12 cellular contexts compared by ENCODE assay signal in the genomic region with DNA sequence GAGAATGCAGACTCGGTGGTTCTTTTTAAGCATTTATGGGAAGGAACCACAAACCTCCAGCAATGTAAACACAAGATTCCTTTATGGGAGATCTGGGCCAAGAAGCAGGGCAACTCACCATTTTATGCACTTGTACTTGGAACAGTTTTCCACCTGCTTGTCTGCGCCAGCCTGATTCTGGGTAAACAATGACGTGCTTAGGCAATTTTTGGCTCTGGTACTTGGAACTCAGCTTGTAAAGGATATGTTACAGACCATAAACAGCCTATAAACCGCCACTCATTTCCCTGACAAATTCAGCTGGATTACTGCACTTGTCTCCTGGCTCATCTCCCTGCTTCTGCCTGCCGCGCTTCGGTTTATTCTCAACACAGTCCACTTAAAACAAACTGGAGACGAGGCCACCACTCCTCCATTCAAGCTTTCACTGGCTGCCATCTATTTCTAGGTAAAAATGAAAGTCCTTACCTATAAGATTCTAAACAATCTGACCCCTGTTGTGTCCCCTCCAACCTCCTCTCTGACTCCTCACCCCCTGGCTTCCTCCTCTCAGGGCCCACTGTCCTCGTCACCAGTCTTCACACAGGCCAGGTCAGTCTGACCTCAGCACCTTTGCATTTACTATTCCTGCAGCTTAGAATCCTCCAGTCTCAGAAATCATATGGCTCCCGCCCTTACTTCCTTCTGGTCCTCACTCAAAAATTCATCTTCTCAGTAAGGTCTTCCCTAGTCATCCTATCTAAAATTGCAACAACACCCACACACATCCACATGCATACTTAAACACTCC.
A peak's percentile ranks its signal among the peaks of the same experiment; 100 is the strongest.
DNase-seq lines count a peak whose midpoint lies in the region; ATAC-seq, FAIRE-seq and TF ChIP-seq lines count a peak whose summit lies in the region.
"Had no signal": no experiment of that assay in that cellular context is flagged by ENCODE, and none has a peak within 500 bp of the region (broad histone marks: within the 10 kb centered on the region; RNA-seq: fewer than 3 reads in every experiment).

No MANE protein-coding gene starts in this region.

- H3K27ac ChIP-seq in liver (ENCODE audit: low read depth in 1 of 2, low read length in 2 of 2) (no peak overlapping the region), HepG2 (ENCODE audit: extremely low read length, insufficient read depth, low read length) (no peak overlapping the region), MM.1S (ENCODE audit: low read length) (no peak overlapping the region), mesendoderm (ENCODE audit: low read depth, low read length) (no peak overlapping the region)

- BruUV-seq in HepG2 (replicated peaks; lab: Mats Ljungman, UMichigan), result no TSS peak
- no TSS peak for BruUV-seq in Caco-2 (replicated peaks; lab: Mats Ljungman, UMichigan)

- H2AFZ ChIP-seq in HepG2 (ENCODE audit: low read length) (no peak overlapping the region), MM.1S (ENCODE audit: low read length) (no peak overlapping the region)

- H3K4ac ChIP-seq in mesendoderm (ENCODE audit: low read depth, low read length), result no peak overlapping the region

- H4K5ac ChIP-seq in mesendoderm (ENCODE audit: low read length), result no peak overlapping the region

- no peak overlapping the region for H2BK15ac ChIP-seq in mesendoderm (replicated peaks; ENCODE audit: low read depth)

- no peaks in the 10 kb centered on the region for H3K9me2 ChIP-seq in MM.1S (replicated peaks; ENCODE audit: insufficient read depth, low read length)

- no peak overlapping the region for H3K18ac ChIP-seq in mesendoderm (ENCODE audit: low read length)

- peaks cover 0 to 4% (median 0%) of the 10 kb centered on the region in 4 donors for H3K4me1 ChIP-seq in liver (ENCODE audit: control insufficient read depth in 4 of 4, insufficient read depth in 4 of 4, low read length in 3 of 4)
- H3K4me1 ChIP-seq in HepG2 (ENCODE audit: insufficient read depth, low read length), result no peaks in the 10 kb centered on the region
- H3K4me1 ChIP-seq in MM.1S (ENCODE audit: low read length), result no peaks in the 10 kb centered on the region
- H3K4me1 ChIP-seq in mesendoderm (ENCODE audit: control insufficient read depth, low read depth, low read length), result no peaks in the 10 kb centered on the region
- H3K4me1 ChIP-seq in Caco-2, result no peaks in the 10 kb centered on the region
- H3K4me1 ChIP-seq: BE2C had no signal

- H3K36me3 ChIP-seq in liver (ENCODE audit: control insufficient read depth in 4 of 4, insufficient read depth in 3 of 4, low read depth in 1 of 4, low read length in 3 of 4) (no peaks in the 10 kb centered on the region), HepG2 (replicated peaks in 1 of 2; ENCODE audit: control insufficient read depth in 1 of 2, insufficient read depth in 2 of 2, low read length in 2 of 2) (no peaks in the 10 kb centered on the region), MM.1S (replicated peaks; ENCODE audit: insufficient read depth, low read length) (no peaks in the 10 kb centered on the region), mesendoderm (ENCODE audit: control insufficient read depth, insufficient read depth, low read length) (no peaks in the 10 kb centered on the region), Caco-2 (ENCODE audit: control insufficient read depth, insufficient read depth, low read length) (no peaks in the 10 kb centered on the region)
- H3K36me3 ChIP-seq: BE2C had no signal

- peaks cover 21% of the 10 kb centered on the region for H3K27me3 Mint-ChIP-seq in Caco-2 (ENCODE audit: insufficient read depth, unreplicated experiment)

- H3K27me3 ChIP-seq in liver (ENCODE audit: control insufficient read depth in 4 of 4, insufficient read depth in 4 of 4, low read length in 3 of 4), result no peaks in the 10 kb centered on the region
- H3K27me3 ChIP-seq in HepG2 (ENCODE audit: control insufficient read depth in 1 of 2, insufficient read depth in 2 of 2, low read length in 2 of 2), result no peaks in the 10 kb centered on the region; a peak in 1 of 5 replicates
- no peaks in the 10 kb centered on the region for H3K27me3 ChIP-seq in MM.1S (replicated peaks; ENCODE audit: insufficient read depth, low read length)
- H3K27me3 ChIP-seq in mesendoderm (ENCODE audit: insufficient read depth, low read length, poor library complexity), result no peaks in the 10 kb centered on the region
- no peaks in the 10 kb centered on the region for H3K27me3 ChIP-seq in Caco-2 (replicated peaks; ENCODE audit: control insufficient read depth, insufficient read depth, low read length)

- no peak overlapping the region for H3K27ac Mint-ChIP-seq in Caco-2 (ENCODE audit: unreplicated experiment)
- H3K27ac Mint-ChIP-seq: activated naive CD4-positive, alpha-beta T cell treated with anti-CD3 and anti-CD28 coated beads, Interleukin-2, amount 50 U/mL, for 24 hours had no signal

- TF ChIP-seq EP300 in HepG2 (IDR thresholded peaks at IDR 0.05; ENCODE audit: low read depth in 2 of 2, low read length in 2 of 2), result no peak
- TF ChIP-seq EP300 in HepG2 (CRISPR knock-in tag; IDR thresholded peaks at IDR 0.05; ENCODE audit: borderline replicate concordance), result no peak

- H3F3A ChIP-seq in MM.1S (ENCODE audit: insufficient read depth, low read length), result no peaks in the 10 kb centered on the region

- TF ChIP-seq POLR2A in HepG2 (IDR thresholded peaks at IDR 0.05; ENCODE audit: insufficient read depth in 1 of 2, low read depth in 2 of 2, low read length in 2 of 2), result no peak

- TF ChIP-seq RAD21 in liver (IDR thresholded peaks at IDR 0.05) (no peak), HepG2 (CRISPR knock-in tag; IDR thresholded peaks at IDR 0.05) (no peak)

- POLR2A ChIA-PET in HepG2 (lab: Yijun Ruan, JAX) (no interaction called here), Caco-2 (lab: Charles Lee) (no interaction called here)

- in situ Hi-C loops in HepG2 (cut with HindIII; ENCODE audit: extremely low pct_ligation_motif_present, low pct_unique_long_range_greater_than_20kb), result no loop called here

- H3K4me2 ChIP-seq in HepG2 (ENCODE audit: low read depth, low read length), result no peak overlapping the region
- H3K4me2 ChIP-seq in MM.1S (ENCODE audit: low read depth, low read length), result no peak overlapping the region
- H3K4me2 ChIP-seq in mesendoderm (ENCODE audit: low read length), result no peak overlapping the region

- no peak for FAIRE-seq in HepG2 (lab: Jason Lieb, UNC)
- FAIRE-seq: islet of Langerhans had no signal

- peaks cover 17% of the 10 kb centered on the region for H3K9me3 Mint-ChIP-seq in Caco-2 (ENCODE audit: unreplicated experiment)
- H3K9me3 Mint-ChIP-seq: activated naive CD4-positive, alpha-beta T cell treated with anti-CD3 and anti-CD28 coated beads, Interleukin-2, amount 50 U/mL, for 24 hours had no signal

- H2BK5ac ChIP-seq in mesendoderm (ENCODE audit: low read length), result no peak overlapping the region

- CTCF ChIA-PET in HepG2 (lab: Yijun Ruan, JAX; ENCODE audit: low intra/inter-chr PET ratio, low total read pairs) (no interaction called here), Caco-2 (lab: Charles Lee) (no interaction called here)

- WGBS in liver, result 46% methylated on average over 10 of the region's 10 CpGs
- WGBS in HepG2 (ENCODE audit: low lambda C conversion rate), result 30% methylated on average over 9 of the region's 10 CpGs
- no CpG with 5 or more reads among the region's 10 CpGs for WGBS in mesendoderm (ENCODE audit: extremely low coverage, insufficient coverage, low lambda C conversion rate)

- H3K9me3 ChIP-seq in liver (ENCODE audit: control insufficient read depth in 4 of 4, low read length in 3 of 4) (no peaks in the 10 kb centered on the region), HepG2 (ENCODE audit: low read length) (no peaks in the 10 kb centered on the region), MM.1S (replicated peaks; ENCODE audit: insufficient read depth, low read length) (no peaks in the 10 kb centered on the region), Caco-2 (no peaks in the 10 kb centered on the region)
- H3K9me3 ChIP-seq: BE2C had no signal

- H3K23ac ChIP-seq in mesendoderm (ENCODE audit: low read length), result no peak overlapping the region

- no peaks in the 10 kb centered on the region for H3K36me3 Mint-ChIP-seq in Caco-2 (ENCODE audit: insufficient read depth, unreplicated experiment)
- H3K36me3 Mint-ChIP-seq: activated naive CD4-positive, alpha-beta T cell treated with anti-CD3 and anti-CD28 coated beads, Interleukin-2, amount 50 U/mL, for 24 hours had no signal

- H3K4me3 Mint-ChIP-seq in Caco-2 (ENCODE audit: unreplicated experiment), result no peak overlapping the region
- H3K4me3 Mint-ChIP-seq: activated naive CD4-positive, alpha-beta T cell treated with anti-CD3 and anti-CD28 coated beads, Interleukin-2, amount 50 U/mL, for 24 hours had no signal

- H4K8ac ChIP-seq in mesendoderm (ENCODE audit: low read depth, low read length), result no peak overlapping the region

- no peaks in the 10 kb centered on the region for H3K79me1 ChIP-seq in mesendoderm (ENCODE audit: low read length)

- DNase-seq in HepG2 (ENCODE audit: low spot score) (no peak), T1000 (lab: John Stamatoyannopoulos, UW) (peak; percentile 48), iris pigment epithelial cell (ENCODE audit: low read depth) (peak; percentile 82), MM.1S (no peak), mesendoderm (no peak), Caco-2 (no peak)
- DNase-seq: BE2C; stimulated activated CD4-positive, alpha-beta T cell treated with anti-CD3 and anti-CD28 coated beads, Interleukin-4, amount 100 ng/mL, for 1 hour had no signal

- H3K79me2 ChIP-seq in HepG2 (ENCODE audit: insufficient read depth, low read length) (no peaks in the 10 kb centered on the region), MM.1S (ENCODE audit: low read length) (no peaks in the 10 kb centered on the region), mesendoderm (ENCODE audit: control insufficient read depth, insufficient read depth, low read length) (no peaks in the 10 kb centered on the region)

- H4K20me1 ChIP-seq in HepG2 (ENCODE audit: insufficient read depth, low read length) (no peaks in the 10 kb centered on the region), MM.1S (ENCODE audit: insufficient read depth, low read length) (no peaks in the 10 kb centered on the region)

- no peaks in the 10 kb centered on the region for H3K4me1 Mint-ChIP-seq in Caco-2 (ENCODE audit: low read depth, unreplicated experiment)
- H3K4me1 Mint-ChIP-seq: activated naive CD4-positive, alpha-beta T cell treated with anti-CD3 and anti-CD28 coated beads, Interleukin-2, amount 50 U/mL, for 24 hours had no signal

- intact Hi-C loops in HepG2 (cut with micrococcal nuclease; ENCODE audit: unreplicated experiment) (no loop called here), Caco-2 (cut with micrococcal nuclease; ENCODE audit: unreplicated experiment) (no loop called here)

- TF ChIP-seq CTCF in liver (IDR thresholded peaks at IDR 0.05; ENCODE audit: low read depth, low read length, missing input control), result no peak
- no peak for TF ChIP-seq CTCF in HepG2 (CRISPR knock-in tag; IDR thresholded peaks at IDR 0.05)
- TF ChIP-seq CTCF in MM.1S (IDR thresholded peaks at IDR 0.05; ENCODE audit: low read length), result no peak
- no peak for TF ChIP-seq CTCF in Caco-2 (IDR thresholded peaks at IDR 0.05; ENCODE audit: insufficient read depth in 1 of 2, low read depth in 1 of 2, low read length in 1 of 2, severe bottlenecking in 1 of 2, unreplicated experiment in 1 of 2)

- H2BK120ac ChIP-seq in mesendoderm (ENCODE audit: low read depth, low read length), result no peak overlapping the region

- H3K4me3 ChIP-seq in liver (ENCODE audit: low read depth in 1 of 3, low read length in 3 of 3), result no peak overlapping the region
- H3K4me3 ChIP-seq in HepG2 (replicated peaks in 1 of 3; ENCODE audit: insufficient read depth in 1 of 3, low read depth in 2 of 3, low read length in 3 of 3), result no peak overlapping the region
- H3K4me3 ChIP-seq in MM.1S (ENCODE audit: low read length), result no peak overlapping the region
- H3K4me3 ChIP-seq in mesendoderm (ENCODE audit: low read length), result no peak overlapping the region
- no peak overlapping the region for H3K4me3 ChIP-seq in Caco-2 (ENCODE audit: low read depth, low read length)

- H3K9ac ChIP-seq in liver (ENCODE audit: low read depth in 1 of 2, low read length in 2 of 2) (no peak overlapping the region), HepG2 (ENCODE audit: insufficient read depth, low read depth, low read length) (no peak overlapping the region), MM.1S (ENCODE audit: low read length) (no peak overlapping the region), mesendoderm (ENCODE audit: low read length) (no peak overlapping the region)

- no peak for ATAC-seq in HepG2
- no peak for ATAC-seq in GM18870 (IDR thresholded peaks at IDR 0.05; ENCODE audit: unreplicated experiment)

- no peak overlapping the region for H2AK5ac ChIP-seq in mesendoderm (ENCODE audit: low read length)

- no peak overlapping the region for H3K56ac ChIP-seq in mesendoderm (ENCODE audit: low read length)

Comparison
In these comparisons a context has a peak if more than half of its experiments do, and no peak if none do; other contexts are left out.
1. DNase-seq: peak in T1000 (single experiment) and iris pigment epithelial cell (single experiment); none in HepG2 (single experiment), MM.1S (single experiment), mesendoderm (single experiment) and Caco-2 (0 of 2).